In the genomic region with DNA sequence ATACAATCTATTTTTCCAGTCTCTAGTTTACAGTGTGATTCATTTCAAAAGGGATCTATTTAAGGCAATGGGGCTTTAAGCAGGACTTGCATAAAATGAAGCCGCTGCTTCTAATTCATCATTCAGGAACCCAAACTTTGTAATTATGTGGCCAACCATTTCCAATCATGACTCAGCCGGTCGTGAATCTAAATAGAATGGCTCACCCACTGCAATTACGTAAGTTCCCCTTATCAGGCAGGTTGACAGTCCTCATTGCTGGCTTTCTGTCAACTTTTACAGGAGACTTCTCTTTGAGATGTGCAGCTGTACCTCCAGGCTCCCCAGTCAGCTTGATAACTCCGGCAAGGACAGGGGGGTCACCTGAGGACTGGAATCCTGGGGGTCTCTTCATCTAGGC, we compare ENCODE assay signal across 8 cellular contexts.
A peak's percentile ranks its signal among the peaks of the same experiment; 100 is the strongest.
DNase-seq lines count a peak whose midpoint lies in the region; ATAC-seq and TF ChIP-seq lines count a peak whose summit lies in the region.

No MANE protein-coding gene starts in this region.

- H2AFZ ChIP-seq in SK-N-SH (ENCODE audit: low read depth): peak overlapping the region; percentile 57; the same call in 1 of the 2 replicates

- no TSS peak for BruUV-seq in A673 (replicated peaks; lab: Mats Ljungman, UMichigan)

- no peak for TF ChIP-seq EP300 in SK-N-SH (IDR thresholded peaks at IDR 0.05; ENCODE audit: borderline replicate concordance in 1 of 2, low read depth in 1 of 2, low read length in 1 of 2)

- POLR2A ChIA-PET in A673 (lab: Charles Lee; ENCODE audit: low non-redundant PET): no interaction called here
- POLR2A ChIA-PET in SK-N-SH (lab: Yijun Ruan, JAX): no interaction called here

- H3K27me3 ChIP-seq in A673 (replicated peaks; ENCODE audit: insufficient read depth, low read depth, low read length, poor library complexity) (no peaks in the 10 kb centered on the region), SK-N-SH (ENCODE audit: insufficient read depth) (no peaks in the 10 kb centered on the region), foreskin keratinocyte (no peaks in the 10 kb centered on the region), endodermal cell (ENCODE audit: control insufficient read depth, insufficient read depth, low read length, poor library complexity, severe bottlenecking) (no peaks in the 10 kb centered on the region)

- H3K4me1 Mint-ChIP-seq in HFFc6 (ENCODE audit: low read depth) (peaks cover 43% of the 10 kb centered on the region), endodermal cell (no peaks in the 10 kb centered on the region)
- H3K4me1 Mint-ChIP-seq in stimulated activated naive B cell treated with anti-CD40 and anti-IgM and Interleukin-4, amounts not matched to agents 10 μg/mL and 1 μg/mL and 100 μg/mL, for 72 hours: peaks cover 0 to 1% of the 10 kb centered on the region in 2 donors

- H3K4me3 Mint-ChIP-seq in HFFc6 (peak overlapping the region; percentile 70), endodermal cell (no peak overlapping the region)
- H3K4me3 Mint-ChIP-seq in stimulated activated naive B cell treated with anti-CD40 and anti-IgM and Interleukin-4, amounts not matched to agents 10 μg/mL and 1 μg/mL and 100 μg/mL, for 72 hours: no peak overlapping the region

- peak; percentile 79 for ATAC-seq in foreskin keratinocyte
- no peak for ATAC-seq in stimulated activated naive B cell treated with anti-CD40 and anti-IgM and Interleukin-4, amounts not matched to agents 10 μg/mL and 1 μg/mL and 100 μg/mL, for 72 hours (replicated peaks)

- CTCF ChIA-PET in A673 (lab: Charles Lee): no interaction called here
- CTCF ChIA-PET in SK-N-SH (lab: Yijun Ruan, JAX): no interaction called here

- no peak overlapping the region for H3K4me3 ChIP-seq in A673 (ENCODE audit: low read depth, low read length, poor library complexity, severe bottlenecking)
- H3K4me3 ChIP-seq in SK-N-SH (ENCODE audit: low read depth in 2 of 2, low read length in 1 of 2): peak overlapping the region in 1 of 2 experiments; percentile 16; a peak in 1 of 4 replicates
- no peak overlapping the region for H3K4me3 ChIP-seq in endodermal cell (ENCODE audit: low read length)

- H3K36me3 ChIP-seq in A673 (ENCODE audit: insufficient read depth, low read length, poor library complexity, severe bottlenecking) (no peaks in the 10 kb centered on the region), SK-N-SH (replicated peaks in 1 of 2; ENCODE audit: control insufficient read depth in 1 of 2, insufficient read depth in 2 of 2, low read length in 1 of 2) (no peaks in the 10 kb centered on the region), endodermal cell (ENCODE audit: control insufficient read depth, insufficient read depth, low read length) (no peaks in the 10 kb centered on the region)

- H3K9me2 ChIP-seq in SK-N-SH: no peaks in the 10 kb centered on the region

- H3K4me2 ChIP-seq in SK-N-SH: peak overlapping the region; percentile 47

- H3K27me3 Mint-ChIP-seq in HFFc6 (ENCODE audit: insufficient read depth): no peaks in the 10 kb centered on the region
- peaks cover 22 to 26% of the 10 kb centered on the region in 2 donors for H3K27me3 Mint-ChIP-seq in stimulated activated naive B cell treated with anti-CD40 and anti-IgM and Interleukin-4, amounts not matched to agents 10 μg/mL and 1 μg/mL and 100 μg/mL, for 72 hours
- peaks cover 6% of the 10 kb centered on the region for H3K27me3 Mint-ChIP-seq in endodermal cell (ENCODE audit: insufficient read depth)

- peaks cover 7% of the 10 kb centered on the region for H3K36me3 Mint-ChIP-seq in HFFc6 (ENCODE audit: low read depth)
- no peaks in the 10 kb centered on the region for H3K36me3 Mint-ChIP-seq in stimulated activated naive B cell treated with anti-CD40 and anti-IgM and Interleukin-4, amounts not matched to agents 10 μg/mL and 1 μg/mL and 100 μg/mL, for 72 hours
- no peaks in the 10 kb centered on the region for H3K36me3 Mint-ChIP-seq in endodermal cell (ENCODE audit: low read depth)

- no peak for TF ChIP-seq RAD21 in SK-N-SH (IDR thresholded peaks at IDR 0.05; ENCODE audit: low read length)

- H3K79me2 ChIP-seq in SK-N-SH (ENCODE audit: insufficient read depth): no peaks in the 10 kb centered on the region

- intact Hi-C loops in A673 (cut with micrococcal nuclease; ENCODE audit: unreplicated experiment): no loop called here

- H3K27ac Mint-ChIP-seq in HFFc6 (peak overlapping the region; percentile 68), endodermal cell (no peak overlapping the region)
- H3K27ac Mint-ChIP-seq in stimulated activated naive B cell treated with anti-CD40 and anti-IgM and Interleukin-4, amounts not matched to agents 10 μg/mL and 1 μg/mL and 100 μg/mL, for 72 hours: no peak overlapping the region

- WGBS in SK-N-SH (ENCODE audit: low lambda C conversion rate): 9% methylated on average over 5 of the region's 5 CpGs
- 68 to 69% methylated on average over 5 of the region's 5 CpGs for WGBS in endodermal cell (ENCODE audit: insufficient coverage in 1 of 2, insufficient read length in 1 of 2), 2 experiments

- no peaks in the 10 kb centered on the region for H3K9me3 Mint-ChIP-seq in HFFc6
- peaks cover 0 to 1% of the 10 kb centered on the region in 2 donors for H3K9me3 Mint-ChIP-seq in stimulated activated naive B cell treated with anti-CD40 and anti-IgM and Interleukin-4, amounts not matched to agents 10 μg/mL and 1 μg/mL and 100 μg/mL, for 72 hours
- no peaks in the 10 kb centered on the region for H3K9me3 Mint-ChIP-seq in endodermal cell

- H3K4me1 ChIP-seq in A673 (ENCODE audit: insufficient read depth, low read length, poor library complexity, severe bottlenecking) (no peaks in the 10 kb centered on the region), SK-N-SH (ENCODE audit: control insufficient read depth in 1 of 2, insufficient read depth in 2 of 2, low read depth in 1 of 2, low read length in 1 of 2) (no peaks in the 10 kb centered on the region), foreskin keratinocyte (no peaks in the 10 kb centered on the region), endodermal cell (ENCODE audit: control insufficient read depth, insufficient read depth, low read length) (no peaks in the 10 kb centered on the region)

- H3K27ac ChIP-seq in A673 (ENCODE audit: low read depth, low read length, poor library complexity, severe bottlenecking): no peak overlapping the region
- H3K27ac ChIP-seq in SK-N-SH (ENCODE audit: low read depth in 2 of 2, low read length in 1 of 2): no peak overlapping the region
- no peak overlapping the region for H3K27ac ChIP-seq in foreskin keratinocyte
- no peak overlapping the region for H3K27ac ChIP-seq in endodermal cell (ENCODE audit: low read depth, low read length)

- DNase-seq in A673 (ENCODE audit: low spot score) (peak; percentile 23), HFFc6 (peak; percentile 95), SK-N-SH (no peak), foreskin keratinocyte (peak; percentile 66 to 80), DMS153 treated with DMSO at 0.1 percent for 48 hours (lab: John Stamatoyannopoulos, UW; ENCODE audit: unreplicated experiment) (no peak), endodermal cell (no peak)
- DNase-seq in stimulated activated naive B cell treated with anti-CD40 and anti-IgM and Interleukin-4, amounts not matched to agents 10 μg/mL and 1 μg/mL and 100 μg/mL, for 72 hours: no peak
- DNase-seq in activated naive CD4-positive, alpha-beta T cell treated with Interleukin-2 at 50 U/mL for 16 hours: no peak

- H3K9me3 ChIP-seq in A673 (ENCODE audit: low read depth, low read length, poor library complexity, severe bottlenecking) (no peaks in the 10 kb centered on the region), SK-N-SH (no peaks in the 10 kb centered on the region), endodermal cell (ENCODE audit: control insufficient read depth, low read length) (no peaks in the 10 kb centered on the region)

- H3K9ac ChIP-seq in SK-N-SH (no peak overlapping the region), endodermal cell (ENCODE audit: extremely low read depth, low read length, poor library complexity, severe bottlenecking) (no peak overlapping the region)

- H4K20me1 ChIP-seq in SK-N-SH (ENCODE audit: insufficient read depth): no peaks in the 10 kb centered on the region

- TF ChIP-seq CTCF in A673 (conservative IDR thresholded peaks at IDR 0.05; ENCODE audit: low read depth, low read length) (no peak), HFFc6 (IDR thresholded peaks at IDR 0.05) (no peak), SK-N-SH (IDR thresholded peaks at IDR 0.05) (no peak), foreskin keratinocyte (conservative IDR thresholded peaks at IDR 0.05) (no peak), endodermal cell (conservative IDR thresholded peaks at IDR 0.05) (no peak)

- H3F3A ChIP-seq in SK-N-SH (replicated peaks; ENCODE audit: insufficient read depth): peaks cover 5% of the 10 kb centered on the region

TF ChIP-seq in SK-N-SH, 30 proteins besides CTCF, POLR2A, EP300 and RAD21:
- TF ChIP-seq MEF2A (IDR thresholded peaks at IDR 0.05; ENCODE audit: borderline replicate concordance, low read depth): peak; percentile 42; the same call in 1 of the 2 replicates
- TF ChIP-seq TCF12 (IDR thresholded peaks at IDR 0.05): 0 out of 2 replicates have a peak, but pooled peaks have one; percentile 38
- TF ChIP-seq TAF1 (IDR thresholded peaks at IDR 0.05; ENCODE audit: borderline replicate concordance, low read depth, low read length): no peak
- TF ChIP-seq GATA2 (CRISPR knock-in tag; IDR thresholded peaks at IDR 0.05): no peak
- no peak for TF ChIP-seq RCOR1 (IDR thresholded peaks at IDR 0.05; ENCODE audit: low read length)
- TF ChIP-seq FOSL2 (IDR thresholded peaks at IDR 0.05; ENCODE audit: borderline replicate concordance, low read depth): peak; percentile 54; the same call in 1 of the 2 replicates
- TF ChIP-seq PBX3 (IDR thresholded peaks at IDR 0.05): peak; percentile 50
TF ChIP-seq in SK-N-SH: peak in this region for 4.

Comparison
In these comparisons a context has a peak if more than half of its experiments do, and no peak if none do; other contexts are left out.
1. DNase-seq: peak in A673 (single experiment), HFFc6 (single experiment) and foreskin keratinocyte (2 of 2); none in SK-N-SH (single experiment), DMS153 treated with DMSO at 0.1 percent for 48 hours (single experiment), stimulated activated naive B cell treated with anti-CD40 and anti-IgM and Interleukin-4, amounts not matched to agents 10 μg/mL and 1 μg/mL and 100 μg/mL, for 72 hours (single experiment), activated naive CD4-positive, alpha-beta T cell treated with Interleukin-2 at 50 U/mL for 16 hours (single experiment) and endodermal cell (single experiment).